In the genomic region with DNA sequence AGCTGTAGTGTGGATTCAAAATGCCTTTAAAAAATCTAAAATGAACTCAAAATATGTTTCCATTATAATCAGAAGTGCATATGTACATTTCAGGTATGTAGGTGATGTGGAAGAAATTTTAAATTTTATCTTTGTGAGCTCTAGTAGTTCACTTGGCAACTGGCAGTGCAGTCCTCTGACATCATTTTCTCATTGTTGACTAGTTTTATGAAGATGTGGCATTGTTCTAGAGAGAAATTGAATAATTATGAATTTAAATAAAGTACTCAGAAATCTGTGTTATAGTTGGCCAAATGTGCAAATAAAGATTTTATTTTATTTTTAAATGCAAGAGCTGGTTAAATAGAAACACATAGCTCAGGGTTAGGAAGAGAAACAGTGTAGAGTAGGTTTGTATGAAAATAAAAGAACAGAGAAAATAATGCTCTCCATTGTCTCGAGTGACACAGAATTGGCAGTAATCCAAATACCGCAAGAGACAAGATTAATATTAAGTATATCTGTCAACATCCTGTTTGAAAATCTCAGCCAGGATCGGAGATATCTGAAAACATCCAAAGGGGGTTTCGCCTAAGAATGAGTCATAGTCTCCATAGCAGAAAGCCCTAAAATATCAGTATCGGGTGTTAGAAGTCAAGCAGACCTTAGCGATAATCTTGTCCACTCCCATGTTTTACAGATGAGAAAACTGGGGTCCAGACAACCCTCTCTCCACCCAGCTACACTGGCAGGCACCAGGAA, we compare ENCODE assay signal across 1 cellular context.
TF ChIP-seq lines count a peak whose summit lies in the region.

No MANE protein-coding gene starts in this region.

TF ChIP-seq in HEK293, 187 proteins besides CTCF, POLR2A, EP300 and RAD21 (continued from another document):
- TF ChIP-seq, protein P1, sequence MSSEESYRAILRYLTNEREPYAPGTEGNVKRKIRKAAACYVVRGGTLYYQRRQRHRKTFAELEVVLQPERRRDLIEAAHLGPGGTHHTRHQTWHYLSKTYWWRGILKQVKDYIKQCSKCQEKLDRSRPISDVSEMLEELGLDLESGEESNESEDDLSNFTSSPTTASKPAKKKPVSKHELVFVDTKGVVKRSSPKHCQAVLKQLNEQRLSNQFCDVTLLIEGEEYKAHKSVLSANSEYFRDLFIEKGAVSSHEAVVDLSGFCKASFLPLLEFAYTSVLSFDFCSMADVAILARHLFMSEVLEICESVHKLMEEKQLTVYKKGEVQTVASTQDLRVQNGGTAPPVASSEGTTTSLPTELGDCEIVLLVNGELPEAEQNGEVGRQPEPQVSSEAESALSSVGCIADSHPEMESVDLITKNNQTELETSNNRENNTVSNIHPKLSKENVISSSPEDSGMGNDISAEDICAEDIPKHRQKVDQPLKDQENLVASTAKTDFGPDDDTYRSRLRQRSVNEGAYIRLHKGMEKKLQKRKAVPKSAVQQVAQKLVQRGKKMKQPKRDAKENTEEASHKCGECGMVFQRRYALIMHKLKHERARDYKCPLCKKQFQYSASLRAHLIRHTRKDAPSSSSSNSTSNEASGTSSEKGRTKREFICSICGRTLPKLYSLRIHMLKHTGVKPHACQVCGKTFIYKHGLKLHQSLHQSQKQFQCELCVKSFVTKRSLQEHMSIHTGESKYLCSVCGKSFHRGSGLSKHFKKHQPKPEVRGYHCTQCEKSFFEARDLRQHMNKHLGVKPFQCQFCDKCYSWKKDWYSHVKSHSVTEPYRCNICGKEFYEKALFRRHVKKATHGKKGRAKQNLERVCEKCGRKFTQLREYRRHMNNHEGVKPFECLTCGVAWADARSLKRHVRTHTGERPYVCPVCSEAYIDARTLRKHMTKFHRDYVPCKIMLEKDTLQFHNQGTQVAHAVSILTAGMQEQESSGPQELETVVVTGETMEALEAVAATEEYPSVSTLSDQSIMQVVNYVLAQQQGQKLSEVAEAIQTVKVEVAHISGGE (tag by site-specific recombination; conservative IDR thresholded peaks at IDR 0.05; ENCODE audit: low read depth), result no peak
- TF ChIP-seq, protein P2, sequence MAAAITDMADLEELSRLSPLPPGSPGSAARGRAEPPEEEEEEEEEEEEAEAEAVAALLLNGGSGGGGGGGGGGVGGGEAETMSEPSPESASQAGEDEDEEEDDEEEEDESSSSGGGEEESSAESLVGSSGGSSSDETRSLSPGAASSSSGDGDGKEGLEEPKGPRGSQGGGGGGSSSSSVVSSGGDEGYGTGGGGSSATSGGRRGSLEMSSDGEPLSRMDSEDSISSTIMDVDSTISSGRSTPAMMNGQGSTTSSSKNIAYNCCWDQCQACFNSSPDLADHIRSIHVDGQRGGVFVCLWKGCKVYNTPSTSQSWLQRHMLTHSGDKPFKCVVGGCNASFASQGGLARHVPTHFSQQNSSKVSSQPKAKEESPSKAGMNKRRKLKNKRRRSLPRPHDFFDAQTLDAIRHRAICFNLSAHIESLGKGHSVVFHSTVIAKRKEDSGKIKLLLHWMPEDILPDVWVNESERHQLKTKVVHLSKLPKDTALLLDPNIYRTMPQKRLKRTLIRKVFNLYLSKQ (tag by site-specific recombination; IDR thresholded peaks at IDR 0.05; ENCODE audit: borderline replicate concordance), result no peak
- no peak for TF ChIP-seq ZNF549 (tag by site-specific recombination; IDR thresholded peaks at IDR 0.05)
- TF ChIP-seq ZNF292 (tag by site-specific recombination; IDR thresholded peaks at IDR 0.05; ENCODE audit: borderline replicate concordance, low read depth), result no peak
- no peak for TF ChIP-seq ZNF785 (tag by site-specific recombination; IDR thresholded peaks at IDR 0.05)
- TF ChIP-seq, protein P3, sequence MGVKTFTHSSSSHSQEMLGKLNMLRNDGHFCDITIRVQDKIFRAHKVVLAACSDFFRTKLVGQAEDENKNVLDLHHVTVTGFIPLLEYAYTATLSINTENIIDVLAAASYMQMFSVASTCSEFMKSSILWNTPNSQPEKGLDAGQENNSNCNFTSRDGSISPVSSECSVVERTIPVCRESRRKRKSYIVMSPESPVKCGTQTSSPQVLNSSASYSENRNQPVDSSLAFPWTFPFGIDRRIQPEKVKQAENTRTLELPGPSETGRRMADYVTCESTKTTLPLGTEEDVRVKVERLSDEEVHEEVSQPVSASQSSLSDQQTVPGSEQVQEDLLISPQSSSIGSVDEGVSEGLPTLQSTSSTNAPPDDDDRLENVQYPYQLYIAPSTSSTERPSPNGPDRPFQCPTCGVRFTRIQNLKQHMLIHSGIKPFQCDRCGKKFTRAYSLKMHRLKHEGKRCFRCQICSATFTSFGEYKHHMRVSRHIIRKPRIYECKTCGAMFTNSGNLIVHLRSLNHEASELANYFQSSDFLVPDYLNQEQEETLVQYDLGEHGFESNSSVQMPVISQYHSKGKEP (tag by site-specific recombination; IDR thresholded peaks at IDR 0.05), result 0 out of 2 replicates have a peak, but pooled peaks have one; percentile 20
- TF ChIP-seq, protein P4, sequence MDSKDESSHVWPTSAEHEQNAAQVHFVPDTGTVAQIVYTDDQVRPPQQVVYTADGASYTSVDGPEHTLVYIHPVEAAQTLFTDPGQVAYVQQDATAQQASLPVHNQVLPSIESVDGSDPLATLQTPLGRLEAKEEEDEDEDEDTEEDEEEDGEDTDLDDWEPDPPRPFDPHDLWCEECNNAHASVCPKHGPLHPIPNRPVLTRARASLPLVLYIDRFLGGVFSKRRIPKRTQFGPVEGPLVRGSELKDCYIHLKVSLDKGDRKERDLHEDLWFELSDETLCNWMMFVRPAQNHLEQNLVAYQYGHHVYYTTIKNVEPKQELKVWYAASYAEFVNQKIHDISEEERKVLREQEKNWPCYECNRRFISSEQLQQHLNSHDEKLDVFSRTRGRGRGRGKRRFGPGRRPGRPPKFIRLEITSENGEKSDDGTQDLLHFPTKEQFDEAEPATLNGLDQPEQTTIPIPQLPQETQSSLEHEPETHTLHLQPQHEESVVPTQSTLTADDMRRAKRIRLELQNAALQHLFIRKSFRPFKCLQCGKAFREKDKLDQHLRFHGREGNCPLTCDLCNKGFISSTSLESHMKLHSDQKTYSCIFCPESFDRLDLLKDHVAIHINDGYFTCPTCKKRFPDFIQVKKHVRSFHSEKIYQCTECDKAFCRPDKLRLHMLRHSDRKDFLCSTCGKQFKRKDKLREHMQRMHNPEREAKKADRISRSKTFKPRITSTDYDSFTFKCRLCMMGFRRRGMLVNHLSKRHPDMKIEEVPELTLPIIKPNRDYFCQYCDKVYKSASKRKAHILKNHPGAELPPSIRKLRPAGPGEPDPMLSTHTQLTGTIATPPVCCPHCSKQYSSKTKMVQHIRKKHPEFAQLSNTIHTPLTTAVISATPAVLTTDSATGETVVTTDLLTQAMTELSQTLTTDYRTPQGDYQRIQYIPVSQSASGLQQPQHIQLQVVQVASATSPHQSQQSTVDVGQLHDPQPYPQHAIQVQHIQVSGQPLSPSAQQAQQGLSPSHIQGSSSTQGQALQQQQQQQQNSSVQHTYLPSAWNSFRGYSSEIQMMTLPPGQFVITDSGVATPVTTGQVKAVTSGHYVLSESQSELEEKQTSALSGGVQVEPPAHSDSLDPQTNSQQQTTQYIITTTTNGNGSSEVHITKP (tag by site-specific recombination; IDR thresholded peaks at IDR 0.05), result peak; percentile 27; the same call in 1 of the 2 replicates
- TF ChIP-seq, protein P5, sequence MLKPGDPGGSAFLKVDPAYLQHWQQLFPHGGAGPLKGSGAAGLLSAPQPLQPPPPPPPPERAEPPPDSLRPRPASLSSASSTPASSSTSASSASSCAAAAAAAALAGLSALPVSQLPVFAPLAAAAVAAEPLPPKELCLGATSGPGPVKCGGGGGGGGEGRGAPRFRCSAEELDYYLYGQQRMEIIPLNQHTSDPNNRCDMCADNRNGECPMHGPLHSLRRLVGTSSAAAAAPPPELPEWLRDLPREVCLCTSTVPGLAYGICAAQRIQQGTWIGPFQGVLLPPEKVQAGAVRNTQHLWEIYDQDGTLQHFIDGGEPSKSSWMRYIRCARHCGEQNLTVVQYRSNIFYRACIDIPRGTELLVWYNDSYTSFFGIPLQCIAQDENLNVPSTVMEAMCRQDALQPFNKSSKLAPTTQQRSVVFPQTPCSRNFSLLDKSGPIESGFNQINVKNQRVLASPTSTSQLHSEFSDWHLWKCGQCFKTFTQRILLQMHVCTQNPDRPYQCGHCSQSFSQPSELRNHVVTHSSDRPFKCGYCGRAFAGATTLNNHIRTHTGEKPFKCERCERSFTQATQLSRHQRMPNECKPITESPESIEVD (tag by site-specific recombination; IDR thresholded peaks at IDR 0.05), result peak; percentile 57; the same call in 1 of the 2 replicates
- 0 out of 2 replicates have a peak, but pooled peaks have one; percentile 13 for TF ChIP-seq IKZF3 (tag by site-specific recombination; IDR thresholded peaks at IDR 0.05)
- TF ChIP-seq, protein P6, sequence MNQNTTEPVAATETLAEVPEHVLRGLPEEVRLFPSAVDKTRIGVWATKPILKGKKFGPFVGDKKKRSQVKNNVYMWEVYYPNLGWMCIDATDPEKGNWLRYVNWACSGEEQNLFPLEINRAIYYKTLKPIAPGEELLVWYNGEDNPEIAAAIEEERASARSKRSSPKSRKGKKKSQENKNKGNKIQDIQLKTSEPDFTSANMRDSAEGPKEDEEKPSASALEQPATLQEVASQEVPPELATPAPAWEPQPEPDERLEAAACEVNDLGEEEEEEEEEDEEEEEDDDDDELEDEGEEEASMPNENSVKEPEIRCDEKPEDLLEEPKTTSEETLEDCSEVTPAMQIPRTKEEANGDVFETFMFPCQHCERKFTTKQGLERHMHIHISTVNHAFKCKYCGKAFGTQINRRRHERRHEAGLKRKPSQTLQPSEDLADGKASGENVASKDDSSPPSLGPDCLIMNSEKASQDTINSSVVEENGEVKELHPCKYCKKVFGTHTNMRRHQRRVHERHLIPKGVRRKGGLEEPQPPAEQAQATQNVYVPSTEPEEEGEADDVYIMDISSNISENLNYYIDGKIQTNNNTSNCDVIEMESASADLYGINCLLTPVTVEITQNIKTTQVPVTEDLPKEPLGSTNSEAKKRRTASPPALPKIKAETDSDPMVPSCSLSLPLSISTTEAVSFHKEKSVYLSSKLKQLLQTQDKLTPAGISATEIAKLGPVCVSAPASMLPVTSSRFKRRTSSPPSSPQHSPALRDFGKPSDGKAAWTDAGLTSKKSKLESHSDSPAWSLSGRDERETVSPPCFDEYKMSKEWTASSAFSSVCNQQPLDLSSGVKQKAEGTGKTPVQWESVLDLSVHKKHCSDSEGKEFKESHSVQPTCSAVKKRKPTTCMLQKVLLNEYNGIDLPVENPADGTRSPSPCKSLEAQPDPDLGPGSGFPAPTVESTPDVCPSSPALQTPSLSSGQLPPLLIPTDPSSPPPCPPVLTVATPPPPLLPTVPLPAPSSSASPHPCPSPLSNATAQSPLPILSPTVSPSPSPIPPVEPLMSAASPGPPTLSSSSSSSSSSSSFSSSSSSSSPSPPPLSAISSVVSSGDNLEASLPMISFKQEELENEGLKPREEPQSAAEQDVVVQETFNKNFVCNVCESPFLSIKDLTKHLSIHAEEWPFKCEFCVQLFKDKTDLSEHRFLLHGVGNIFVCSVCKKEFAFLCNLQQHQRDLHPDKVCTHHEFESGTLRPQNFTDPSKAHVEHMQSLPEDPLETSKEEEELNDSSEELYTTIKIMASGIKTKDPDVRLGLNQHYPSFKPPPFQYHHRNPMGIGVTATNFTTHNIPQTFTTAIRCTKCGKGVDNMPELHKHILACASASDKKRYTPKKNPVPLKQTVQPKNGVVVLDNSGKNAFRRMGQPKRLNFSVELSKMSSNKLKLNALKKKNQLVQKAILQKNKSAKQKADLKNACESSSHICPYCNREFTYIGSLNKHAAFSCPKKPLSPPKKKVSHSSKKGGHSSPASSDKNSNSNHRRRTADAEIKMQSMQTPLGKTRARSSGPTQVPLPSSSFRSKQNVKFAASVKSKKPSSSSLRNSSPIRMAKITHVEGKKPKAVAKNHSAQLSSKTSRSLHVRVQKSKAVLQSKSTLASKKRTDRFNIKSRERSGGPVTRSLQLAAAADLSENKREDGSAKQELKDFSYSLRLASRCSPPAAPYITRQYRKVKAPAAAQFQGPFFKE (tag by site-specific recombination; IDR thresholded peaks at IDR 0.05; ENCODE audit: borderline replicate concordance), result no peak
- no peak for TF ChIP-seq MEIS1 (CRISPR knock-in tag; IDR thresholded peaks at IDR 0.05; ENCODE audit: borderline replicate concordance)
- no peak for TF ChIP-seq ZNF473 (tag by site-specific recombination; IDR thresholded peaks at IDR 0.05)
- TF ChIP-seq ZSCAN16 (tag by site-specific recombination; IDR thresholded peaks at IDR 0.05), result no peak
- TF ChIP-seq ZNF596 (tag by site-specific recombination; IDR thresholded peaks at IDR 0.05), result no peak
- 0 out of 2 replicates have a peak, but pooled peaks have one; percentile 44 for TF ChIP-seq ZEB2 (tag by site-specific recombination; IDR thresholded peaks at IDR 0.05)
- no peak for TF ChIP-seq ZNF274 (IDR thresholded peaks at IDR 0.05; ENCODE audit: low read length)
- no peak for TF ChIP-seq ZNF274 (tag by site-specific recombination; IDR thresholded peaks at IDR 0.05; ENCODE audit: borderline replicate concordance)
